ENCODE assay signal across 8 cellular contexts in the genomic region with DNA sequence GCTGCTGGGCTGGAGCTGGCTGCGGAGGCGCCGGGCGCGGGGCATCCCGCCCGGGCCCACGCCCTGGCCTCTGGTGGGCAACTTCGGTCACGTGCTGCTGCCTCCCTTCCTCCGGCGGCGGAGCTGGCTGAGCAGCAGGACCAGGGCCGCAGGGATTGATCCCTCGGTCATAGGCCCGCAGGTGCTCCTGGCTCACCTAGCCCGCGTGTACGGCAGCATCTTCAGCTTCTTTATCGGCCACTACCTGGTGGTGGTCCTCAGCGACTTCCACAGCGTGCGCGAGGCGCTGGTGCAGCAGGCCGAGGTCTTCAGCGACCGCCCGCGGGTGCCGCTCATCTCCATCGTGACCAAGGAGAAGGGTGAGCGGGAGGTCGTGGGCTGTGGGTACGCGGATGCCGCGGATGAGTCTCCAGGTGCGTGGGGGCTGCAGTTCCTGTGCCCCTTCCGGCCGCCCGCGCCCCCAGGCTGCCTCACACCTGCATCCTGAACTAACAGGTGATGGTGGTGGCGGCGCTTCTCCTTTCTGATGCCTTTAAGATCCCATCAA. TPM values are rescaled to one million over a fixed set of nuclear protein-coding genes. Genes with fewer than 3 reads are reported as not detected.
DNase-seq lines count a peak whose midpoint lies in the region; ATAC-seq and TF ChIP-seq lines count a peak whose summit lies in the region.

No MANE protein-coding gene starts in this region.

- H3K4me3 ChIP-seq in OCI-LY7 (ENCODE audit: low read depth, low read length, poor library complexity, severe bottlenecking) = peak overlapping the region; percentile 75

- no peak for TF ChIP-seq CTCF in OCI-LY7 (conservative IDR thresholded peaks at IDR 0.05; ENCODE audit: low read length)
- no peak for TF ChIP-seq CTCF in foreskin keratinocyte (conservative IDR thresholded peaks at IDR 0.05)
- no peak for TF ChIP-seq CTCF in GM13976 (IDR thresholded peaks at IDR 0.05; ENCODE audit: borderline replicate concordance, control extremely low read depth, extremely low read depth, insufficient read depth, missing control alignments)

- in situ Hi-C loops in GM13976 (cut with MboI; ENCODE audit: low sequenced_read_pairs, unreplicated experiment) = no loop called here

- no peaks in the 10 kb centered on the region for H3K9me2 ChIP-seq in OCI-LY7 (ENCODE audit: insufficient read depth, low read length)

- H3K36me3 ChIP-seq in OCI-LY7 (ENCODE audit: insufficient read depth, low read length) = no peaks in the 10 kb centered on the region; the same call in 1 of the 2 replicates

- H3K4me1 ChIP-seq in OCI-LY7 (ENCODE audit: insufficient read depth, low read length, poor library complexity, severe bottlenecking) = peaks cover 36% of the 10 kb centered on the region
- no peaks in the 10 kb centered on the region for H3K4me1 ChIP-seq in foreskin keratinocyte

- peak overlapping the region; percentile 81 for H3K4me2 ChIP-seq in OCI-LY7 (ENCODE audit: low read length)

- H3K27ac ChIP-seq in OCI-LY7 (ENCODE audit: low read depth, low read length, poor library complexity, severe bottlenecking) = peak overlapping the region; percentile 41
- peak overlapping the region; percentile 76 for H3K27ac ChIP-seq in layer of hippocampus (ENCODE audit: low read depth, low read length)
- H3K27ac ChIP-seq in foreskin keratinocyte = no peak overlapping the region

- no peaks in the 10 kb centered on the region for H4K20me1 ChIP-seq in OCI-LY7 (ENCODE audit: insufficient read depth, low read length)

- H3K27me3 ChIP-seq in layer of hippocampus (ENCODE audit: control insufficient read depth, insufficient read depth, low read length) = no peaks in the 10 kb centered on the region
- H3K27me3 ChIP-seq in foreskin keratinocyte = no peaks in the 10 kb centered on the region

- ATAC-seq in GM21723 (IDR thresholded peaks at IDR 0.05; ENCODE audit: unreplicated experiment) (peak; percentile 21), foreskin keratinocyte (no peak)

- H2AFZ ChIP-seq in OCI-LY7 (ENCODE audit: low read length) = peak overlapping the region; percentile 66; the same call in 1 of the 2 replicates

- intact Hi-C loops in OCI-LY7 (cut with micrococcal nuclease; ENCODE audit: unreplicated experiment) = loop anchor here (1.0 to 10.0 kb wide), 5 partner anchors 57 to 1617 kb away; a partner anchor contains a TSS

- no peaks in the 10 kb centered on the region for H3K9me3 ChIP-seq in OCI-LY7 (ENCODE audit: low read length)

- peak in 8 of 14 donors; percentile 30 to 62 (median 50) for DNase-seq in C1 segment of cervical spinal cord (lab: John Stamatoyannopoulos, UW)
- DNase-seq in OCI-LY7 (ENCODE audit: low spot score) = peak; percentile 79
- DNase-seq in anterior cingulate cortex (lab: John Stamatoyannopoulos, UW) = peak in 37 of 58 donors; percentile 2 to 71 (median 46)
- peak; percentile 41 for DNase-seq in stimulated activated CD4-positive, alpha-beta T cell treated with anti-CD3 and anti-CD28 coated beads, Interleukin-4, amount 100 ng/mL, for 1 hour
- no peak for DNase-seq in foreskin keratinocyte
- DNase-seq in GM13976 (ENCODE audit: low spot score) = no peak

- POLR2A ChIA-PET in OCI-LY7 (lab: Charles Lee) = interaction anchor here (2.5 kb wide), 1 partner anchor 60 kb away, joined by 8 read pairs; no protein-coding TSS in a partner anchor

- H3K79me2 ChIP-seq in OCI-LY7 (ENCODE audit: insufficient read depth, low read depth, low read length) = no peaks in the 10 kb centered on the region

- CTCF ChIA-PET in OCI-LY7 (lab: Charles Lee; ENCODE audit: unreplicated experiment) = no interaction called here

- BruUV-seq in OCI-LY7 (replicated peaks; lab: Mats Ljungman, UMichigan) = no TSS peak

RNA-seq across cellular contexts. Expression of a gene that starts 0.5 kb away (rescaled TPM):
- total RNA-seq in OCI-LY7 (2014; rRNA removed; shearing (Covaris generic)) = 5.6 and 7.4 TPM in 2 replicates
- total RNA-seq in OCI-LY7 (2022) (11.8 and 14.8 TPM in 2 replicates), foreskin keratinocyte (3.3 and 3.6 TPM in 2 replicates)
- polyA plus RNA-seq in foreskin keratinocyte = 1.2 and 1.5 TPM in 2 replicates

RNA-seq across cellular contexts. Expression of a gene that starts 57.8 kb away (rescaled TPM):
- 31.2 and 32.3 TPM in 2 replicates for total RNA-seq in OCI-LY7 (2014; rRNA removed; shearing (Covaris generic))
- total RNA-seq in OCI-LY7 (2022) (78.7 and 87.8 TPM in 2 replicates), foreskin keratinocyte (35.8 and 44.0 TPM in 2 replicates)
- 39.9 and 55.6 TPM in 2 replicates for polyA plus RNA-seq in foreskin keratinocyte

Comparison
In these comparisons a context has a peak if more than half of its experiments do, and no peak if none do; other contexts are left out.
1. DNase-seq: peak in C1 segment of cervical spinal cord (8 of 14), OCI-LY7 (single experiment), anterior cingulate cortex (37 of 58) and stimulated activated CD4-positive, alpha-beta T cell treated with anti-CD3 and anti-CD28 coated beads, Interleukin-4, amount 100 ng/mL, for 1 hour (single experiment); none in foreskin keratinocyte (0 of 2) and GM13976 (single experiment).